10 cellular contexts compared by ENCODE assay signal in genomic region chr3:178352300-178353021, GRCh38.
DNase-seq lines count a peak whose midpoint lies in the region; ATAC-seq, FAIRE-seq and TF ChIP-seq lines count a peak whose summit lies in the region.
"Had no signal": no experiment of that assay in that cellular context is flagged by ENCODE, and none has a peak within 500 bp of the region (broad histone marks: within the 10 kb centered on the region; RNA-seq: fewer than 3 reads in every experiment).

No MANE protein-coding gene starts in this region.

- H4K20me1 ChIP-seq in PC-3 (ENCODE audit: low read length): no peaks in the 10 kb centered on the region

- no peaks in the 10 kb centered on the region for H3K27me3 ChIP-seq in PC-3 (ENCODE audit: low read length)

- CTCF ChIA-PET in PC-3 (lab: Charles Lee): no interaction called here

- H3K4me3 ChIP-seq in PC-3 (ENCODE audit: low read length) (no peak overlapping the region), foreskin fibroblast (ENCODE audit: low read depth in 1 of 2, low read length in 2 of 2) (no peak overlapping the region), retinal pigment epithelial cell (ENCODE audit: low read length) (no peak overlapping the region)

- no peak for ATAC-seq in PC-3

- no TSS peak for BruUV-seq in PC-3 (replicated peaks; lab: Mats Ljungman, UMichigan)

- no peak overlapping the region for H3K9ac ChIP-seq in PC-3 (ENCODE audit: low read length)

- POLR2A ChIA-PET in PC-3 (lab: Charles Lee; ENCODE audit: unreplicated experiment): no interaction called here

- no peak overlapping the region for H2AFZ ChIP-seq in PC-3 (ENCODE audit: low read length)

- no peaks in the 10 kb centered on the region for H3F3A ChIP-seq in PC-3 (ENCODE audit: low read length, unreplicated experiment)

- H3K9me3 ChIP-seq in PC-3 (ENCODE audit: low read length): no peaks in the 10 kb centered on the region

- H3K27ac ChIP-seq in PC-3 (ENCODE audit: low read length): no peak overlapping the region
- H3K27ac ChIP-seq: 22Rv1 had no signal

- H3K9me2 ChIP-seq in PC-3 (replicated peaks; ENCODE audit: low read length): no peaks in the 10 kb centered on the region

- no peaks in the 10 kb centered on the region for H3K36me3 ChIP-seq in PC-3 (ENCODE audit: low read depth, low read length)

- no peak for FAIRE-seq in GM12891 (lab: Jason Lieb, UNC)

- DNase-seq in DMS53 (lab: John Stamatoyannopoulos, UW) (peak; percentile 3), DMS53 treated with DMSO at 0.1 percent for 48 hours (lab: John Stamatoyannopoulos, UW; ENCODE audit: unreplicated experiment) (no peak), PC-3 (peak; percentile 65), foreskin fibroblast (peak; percentile 80 to 90), retinal pigment epithelial cell (ENCODE audit: low read depth) (peak; percentile 86), T-helper 2 cell (no peak), GM12891 (ENCODE audit: insufficient read length, low spot score) (no peak), germinal center (ENCODE audit: low spot score) (no peak)
- DNase-seq: activated naive CD8-positive, alpha-beta T cell treated with anti-CD3 and anti-CD28 coated beads, Interleukin-2, amount 10 ng/mL, durations not matched to agents 7 days and 5 days had no signal

- TF ChIP-seq CTCF in PC-3 (conservative IDR thresholded peaks at IDR 0.05; ENCODE audit: low read depth, low read length) (no peak), foreskin fibroblast (IDR thresholded peaks at IDR 0.05; ENCODE audit: low read depth, low read length) (no peak), retinal pigment epithelial cell (conservative IDR thresholded peaks at IDR 0.05; ENCODE audit: low read depth, low read length) (no peak)

- peak overlapping the region; percentile 42 for H3K4me2 ChIP-seq in PC-3 (ENCODE audit: low read length)

- H3K79me2 ChIP-seq in PC-3 (ENCODE audit: low read length): no peaks in the 10 kb centered on the region

- no peak for TF ChIP-seq POLR2A in GM12891 (IDR thresholded peaks at IDR 0.05; ENCODE audit: low read depth, low read length)

- intact Hi-C loops in PC-3 (cut with micrococcal nuclease): no loop called here

- H3K4me1 ChIP-seq in PC-3 (ENCODE audit: insufficient read depth, low read length): peaks cover 6% of the 10 kb centered on the region

TF ChIP-seq in GM12891, 5 proteins besides CTCF, POLR2A, EP300 and RAD21:
- no peak for TF ChIP-seq TAF1 (IDR thresholded peaks at IDR 0.05; ENCODE audit: low read depth, low read length)

Comparison
In these comparisons a context has a peak if more than half of its experiments do, and no peak if none do; other contexts are left out.
1. DNase-seq: peak in DMS53 (single experiment), PC-3 (single experiment), foreskin fibroblast (2 of 2) and retinal pigment epithelial cell (single experiment); none in DMS53 treated with DMSO at 0.1 percent for 48 hours (single experiment), T-helper 2 cell (0 of 5), GM12891 (single experiment) and germinal center (single experiment).